Comparison of ENCODE assay signal across 9 cellular contexts in the genomic region with DNA sequence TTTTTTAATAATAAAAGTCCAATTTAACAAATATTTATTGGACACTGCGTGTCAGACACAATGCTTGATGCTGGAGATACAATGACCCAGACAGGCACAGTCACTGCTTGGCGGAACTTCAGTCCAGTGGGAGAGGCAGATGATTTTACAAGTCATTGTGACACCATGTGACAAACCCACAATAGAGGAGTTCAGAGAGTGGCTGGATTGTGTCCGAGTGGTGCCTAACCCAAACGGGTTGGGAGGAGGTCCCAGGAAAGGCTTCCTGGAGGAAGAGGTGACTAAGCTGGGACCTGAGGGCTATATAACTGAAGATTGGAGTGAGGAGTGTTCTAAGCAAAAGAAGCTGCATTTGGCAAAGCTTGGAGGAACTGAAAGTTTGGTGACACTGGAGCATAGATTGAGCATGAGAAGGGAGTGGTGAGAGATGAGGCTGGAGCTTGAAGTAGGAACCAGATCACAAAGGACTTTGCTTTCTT. TPM values are rescaled to one million over a fixed set of nuclear protein-coding genes. Genes with fewer than 3 reads are reported as not detected.
A peak's percentile ranks its signal among the peaks of the same experiment; 100 is the strongest.
DNase-seq lines count a peak whose midpoint lies in the region; ATAC-seq and TF ChIP-seq lines count a peak whose summit lies in the region.
"Had no signal": no experiment of that assay in that cellular context is flagged by ENCODE, and none has a peak within 500 bp of the region (broad histone marks: within the 10 kb centered on the region; RNA-seq: fewer than 3 reads in every experiment).

No MANE protein-coding gene starts in this region.

- no peak for TF ChIP-seq CTCF in osteoblast (IDR thresholded peaks at IDR 0.05; ENCODE audit: extremely low read depth, low read depth, low read length)
- no peak for TF ChIP-seq CTCF in chondrocyte (IDR thresholded peaks at IDR 0.05)

- peaks cover 7% of the 10 kb centered on the region for H3K4me1 ChIP-seq in osteoblast (ENCODE audit: insufficient read depth, low read length)

- peak overlapping the region; percentile 93 for H3K27ac Mint-ChIP-seq in dendritic cell treated with granulocyte-macrophage colony-stimulating factor and Interleukin-4, amounts not matched to agents 40 ng/mL and 50 ng/mL, for 4 days
- no peak overlapping the region for H3K27ac Mint-ChIP-seq in chondrocyte (ENCODE audit: unreplicated experiment)

- H3K4me3 ChIP-seq in osteoblast (ENCODE audit: insufficient read depth, low read length): no peak overlapping the region

- no peaks in the 10 kb centered on the region for H3K27me3 Mint-ChIP-seq in dendritic cell treated with granulocyte-macrophage colony-stimulating factor and Interleukin-4, amounts not matched to agents 40 ng/mL and 50 ng/mL, for 4 days
- no peaks in the 10 kb centered on the region for H3K27me3 Mint-ChIP-seq in chondrocyte (ENCODE audit: low read depth)

- H3K36me3 Mint-ChIP-seq in dendritic cell treated with granulocyte-macrophage colony-stimulating factor and Interleukin-4, amounts not matched to agents 40 ng/mL and 50 ng/mL, for 4 days (ENCODE audit: low read depth): peaks cover under 1% of the 10 kb centered on the region
- no peaks in the 10 kb centered on the region for H3K36me3 Mint-ChIP-seq in chondrocyte (ENCODE audit: low read depth)

- peak overlapping the region; percentile 74 for H3K4me3 Mint-ChIP-seq in dendritic cell treated with granulocyte-macrophage colony-stimulating factor and Interleukin-4, amounts not matched to agents 40 ng/mL and 50 ng/mL, for 4 days
- H3K4me3 Mint-ChIP-seq in chondrocyte (ENCODE audit: unreplicated experiment): no peak overlapping the region

- ATAC-seq in GM18868 (IDR thresholded peaks at IDR 0.05; ENCODE audit: unreplicated experiment): peak; percentile 65

- peak overlapping the region; percentile 51 for H3K27ac ChIP-seq in KOPT-K1 (ENCODE audit: low read depth, low read length, poor library complexity, severe bottlenecking)
- peak overlapping the region; percentile 52 for H3K27ac ChIP-seq in osteoblast (ENCODE audit: low read depth, low read length)
- H3K27ac ChIP-seq: KMS-11 had no signal

- no peaks in the 10 kb centered on the region for H3K9me3 Mint-ChIP-seq in dendritic cell treated with granulocyte-macrophage colony-stimulating factor and Interleukin-4, amounts not matched to agents 40 ng/mL and 50 ng/mL, for 4 days
- H3K9me3 Mint-ChIP-seq in chondrocyte (ENCODE audit: low read depth): no peaks in the 10 kb centered on the region

- peaks cover 45% of the 10 kb centered on the region for H3K79me2 ChIP-seq in osteoblast (ENCODE audit: insufficient read depth, low read length)

- peaks cover 6% of the 10 kb centered on the region for H4K20me1 ChIP-seq in osteoblast (ENCODE audit: insufficient read depth, low read length)

- DNase-seq in osteoblast (ENCODE audit: insufficient read length, low spot score, missing footprints) (no peak), iPS-NIHi11 (ENCODE audit: low spot score) (no peak), chondrocyte (ENCODE audit: low spot score) (no peak), HuH-7.5 (ENCODE audit: low spot score) (no peak), NCI-H446 treated with DMSO at 0.1 percent for 48 hours (lab: John Stamatoyannopoulos, UW) (no peak)

- H3K27me3 ChIP-seq in osteoblast (ENCODE audit: insufficient read depth, low read length): no peaks in the 10 kb centered on the region

- H3K9me3 ChIP-seq in KOPT-K1 (ENCODE audit: insufficient read depth, low read length, poor library complexity, severe bottlenecking) (no peaks in the 10 kb centered on the region), osteoblast (ENCODE audit: low read depth, low read length) (no peaks in the 10 kb centered on the region)

- H3K36me3 ChIP-seq in KOPT-K1 (ENCODE audit: insufficient read depth, low read length) (no peaks in the 10 kb centered on the region), osteoblast (ENCODE audit: insufficient read depth, low read length) (no peaks in the 10 kb centered on the region)

- peak overlapping the region; percentile 67 for H3K4me2 ChIP-seq in osteoblast (ENCODE audit: insufficient read depth, low read length)
- H3K4me2 ChIP-seq: KMS-11 had no signal

- intact Hi-C loops in dendritic cell treated with granulocyte-macrophage colony-stimulating factor and Interleukin-4, amounts not matched to agents 40 ng/mL and 50 ng/mL, for 4 days (cut with micrococcal nuclease): loop anchor here (5.0 kb wide), 1 partner anchor 39 kb away; no protein-coding TSS in a partner anchor

- H3K4me1 Mint-ChIP-seq in dendritic cell treated with granulocyte-macrophage colony-stimulating factor and Interleukin-4, amounts not matched to agents 40 ng/mL and 50 ng/mL, for 4 days (ENCODE audit: low read depth): peaks cover 61% of the 10 kb centered on the region
- H3K4me1 Mint-ChIP-seq in chondrocyte (ENCODE audit: low read depth): peaks cover 11% of the 10 kb centered on the region

- no peak overlapping the region for H2AFZ ChIP-seq in osteoblast (ENCODE audit: low read length)

RNA-seq across cellular contexts. Expression of a gene that starts 41.4 kb away (rescaled TPM):
- total RNA-seq in osteoblast (25.0 and 29.2 TPM in 2 replicates), chondrocyte (33.8 to 39.7 TPM (median 37.7 TPM) in 3 replicates)
